Comparison of ENCODE assay signal across 1 cellular context in genomic region chr9:35907732-35908483, GRCh38.
A peak's percentile ranks its signal among the peaks of the same experiment; 100 is the strongest.
TF ChIP-seq lines count a peak whose summit lies in the region.

No MANE protein-coding gene starts in this region.

TF ChIP-seq in HepG2, 621 proteins besides CTCF, POLR2A, EP300 and RAD21 (continued from another document and continues in another):
- TF ChIP-seq ZBTB7B (CRISPR knock-in tag; IDR thresholded peaks at IDR 0.05) (no peak), ZMAT5 (CRISPR knock-in tag; IDR thresholded peaks at IDR 0.05; ENCODE audit: borderline replicate concordance, low read depth) (no peak), GLI4 (CRISPR knock-in tag; IDR thresholded peaks at IDR 0.05; ENCODE audit: borderline replicate concordance) (no peak), ZNF18 (CRISPR knock-in tag; IDR thresholded peaks at IDR 0.05; ENCODE audit: insufficient replicate concordance) (peak; percentile 52), TEF (CRISPR knock-in tag; IDR thresholded peaks at IDR 0.05) (no peak), FOSL2 (CRISPR knock-in tag; IDR thresholded peaks at IDR 0.05) (peak; percentile 89), HOXD1 (CRISPR knock-in tag; IDR thresholded peaks at IDR 0.05) (no peak), HMGXB3 (CRISPR knock-in tag; IDR thresholded peaks at IDR 0.05; ENCODE audit: borderline replicate concordance) (no peak), KDM4B (CRISPR knock-in tag; IDR thresholded peaks at IDR 0.05) (no peak), ZFP90 (CRISPR knock-in tag; IDR thresholded peaks at IDR 0.05; ENCODE audit: borderline replicate concordance) (no peak), ZNF34 (CRISPR knock-in tag; IDR thresholded peaks at IDR 0.05; ENCODE audit: borderline replicate concordance) (no peak), DMAP1 (CRISPR knock-in tag; IDR thresholded peaks at IDR 0.05) (no peak), ZNF296 (CRISPR knock-in tag; conservative IDR thresholded peaks at IDR 0.05) (no peak), NFKB2 (CRISPR knock-in tag; IDR thresholded peaks at IDR 0.05; ENCODE audit: borderline replicate concordance) (no peak), MIER3 (CRISPR knock-in tag; IDR thresholded peaks at IDR 0.05; ENCODE audit: borderline replicate concordance) (no peak), BRF2 (CRISPR knock-in tag; IDR thresholded peaks at IDR 0.05) (no peak), ELF1 (CRISPR knock-in tag; IDR thresholded peaks at IDR 0.05) (no peak), PATZ1 (CRISPR knock-in tag; IDR thresholded peaks at IDR 0.05) (peak; percentile 27; the same call in 1 of the 2 replicates), ZNF660 (CRISPR knock-in tag; IDR thresholded peaks at IDR 0.05; ENCODE audit: borderline replicate concordance, low read depth) (no peak), TEAD3 (CRISPR knock-in tag; optimal IDR thresholded peaks at IDR 0.05; ENCODE audit: borderline replicate concordance) (peak; percentile 60), PLSCR1 (CRISPR knock-in tag; IDR thresholded peaks at IDR 0.05; ENCODE audit: borderline replicate concordance) (no peak), RXRA (CRISPR knock-in tag; IDR thresholded peaks at IDR 0.05) (no peak), UBTF (CRISPR knock-in tag; IDR thresholded peaks at IDR 0.05) (no peak), ZNF770 (CRISPR knock-in tag; IDR thresholded peaks at IDR 0.05) (peak; percentile 8; the same call in 1 of the 2 replicates), RXRB (CRISPR knock-in tag; IDR thresholded peaks at IDR 0.05; ENCODE audit: borderline replicate concordance) (peak; percentile 8; the same call in 1 of the 2 replicates), AFF4 (CRISPR knock-in tag; IDR thresholded peaks at IDR 0.05) (no peak), SMAD1 (CRISPR knock-in tag; IDR thresholded peaks at IDR 0.05; ENCODE audit: borderline replicate concordance, low read depth) (no peak), MZF1 (CRISPR knock-in tag; IDR thresholded peaks at IDR 0.05; ENCODE audit: borderline replicate concordance) (no peak), RAD51 (IDR thresholded peaks at IDR 0.05; ENCODE audit: borderline replicate concordance) (no peak), ZNF773 (CRISPR knock-in tag; IDR thresholded peaks at IDR 0.05; ENCODE audit: borderline replicate concordance) (no peak), CERS6 (CRISPR knock-in tag; IDR thresholded peaks at IDR 0.05) (no peak), FOXM1 (CRISPR knock-in tag; IDR thresholded peaks at IDR 0.05) (no peak), ZNF275 (CRISPR knock-in tag; IDR thresholded peaks at IDR 0.05; ENCODE audit: borderline replicate concordance) (no peak), MAZ (IDR thresholded peaks at IDR 0.05; ENCODE audit: borderline replicate concordance, low read depth, low read length) (no peak), MAZ (CRISPR knock-in tag; IDR thresholded peaks at IDR 0.05; ENCODE audit: low read depth) (peak; percentile 34; the same call in 1 of the 2 replicates)
